12 cellular contexts compared by ENCODE assay signal in the genomic region with DNA sequence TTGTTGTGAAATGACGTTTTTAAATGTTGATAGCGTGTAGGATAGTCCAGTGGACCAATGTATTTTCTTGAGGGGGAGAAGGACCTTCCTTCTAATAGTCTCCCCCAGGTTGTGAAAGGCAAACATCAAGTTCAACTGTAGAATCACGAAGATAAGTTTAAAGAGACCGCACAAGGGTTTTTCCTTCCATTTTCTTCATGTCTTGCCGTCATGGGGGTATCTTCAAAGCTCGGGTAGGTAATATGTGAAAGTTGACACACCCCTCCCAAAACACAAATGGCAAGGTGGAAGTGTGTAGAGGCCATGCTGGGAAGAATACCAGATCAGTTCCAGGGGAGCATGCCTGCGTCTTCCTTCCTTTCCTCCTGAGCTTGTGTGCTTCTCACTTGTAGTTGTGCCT.
"Had no signal": no experiment of that assay in that cellular context is flagged by ENCODE, and none has a peak within 500 bp of the region (broad histone marks: within the 10 kb centered on the region; RNA-seq: fewer than 3 reads in every experiment).

No MANE protein-coding gene starts in this region.

- H3K27me3 Mint-ChIP-seq: activated CD8-positive, alpha-beta memory T cell treated with anti-CD3 and anti-CD28 coated beads, Interleukin-2, amount 10 ng/mL, durations not matched to agents 7 days and 5 days had no signal

- DNase-seq: activated CD4-positive, alpha-beta T cell treated with anti-CD3 and anti-CD28 coated beads for 1 hour; activated CD4-positive, alpha-beta T cell treated with anti-CD3 and anti-CD28 coated beads, Interleukin-2, amount 50 U/mL, for 4 hours; activated CD8-positive, alpha-beta memory T cell treated with anti-CD3 and anti-CD28 coated beads, Interleukin-2, amount 10 ng/mL, durations not matched to agents 7 days and 5 days; anterior cingulate cortex; ovary; right lobe of liver; stomach; testis; upper lobe of right lung had no signal

- H3K27me3 ChIP-seq: ovary, right lobe of liver, stomach, testis, upper lobe of right lung had no signal

- H3K4me2 ChIP-seq: smooth muscle cell had no signal

- H3K4me3 ChIP-seq: ovary, right lobe of liver, smooth muscle cell, stomach, testis, upper lobe of right lung had no signal

- H3K27ac Mint-ChIP-seq: activated CD8-positive, alpha-beta memory T cell treated with anti-CD3 and anti-CD28 coated beads, Interleukin-2, amount 10 ng/mL, durations not matched to agents 7 days and 5 days; T-helper 2 cell treated with Interferon-gamma antibody and Interleukin-4, amounts not matched to agents 5 μg/mL and 100 μg/mL, for 36 hours had no signal

- H3K36me3 ChIP-seq: ovary, right lobe of liver, stomach, upper lobe of right lung had no signal

- H3K27ac ChIP-seq: ovary, right lobe of liver, stomach, upper lobe of right lung had no signal

- ATAC-seq: activated CD8-positive, alpha-beta memory T cell treated with anti-CD3 and anti-CD28 coated beads, Interleukin-2, amount 10 ng/mL, durations not matched to agents 7 days and 5 days; right lobe of liver; upper lobe of right lung had no signal

- H3K4me3 Mint-ChIP-seq: activated CD8-positive, alpha-beta memory T cell treated with anti-CD3 and anti-CD28 coated beads, Interleukin-2, amount 10 ng/mL, durations not matched to agents 7 days and 5 days; neural crest cell; T-helper 2 cell treated with Interferon-gamma antibody and Interleukin-4, amounts not matched to agents 5 μg/mL and 100 μg/mL, for 36 hours had no signal
